Comparison of ENCODE assay signal across 8 cellular contexts in genomic region chr6:79946773-79947190, GRCh38. TPM values are rescaled to one million over a fixed set of nuclear protein-coding genes. Genes with fewer than 3 reads are reported as not detected.
DNase-seq lines count a peak whose midpoint lies in the region; ATAC-seq, FAIRE-seq and TF ChIP-seq lines count a peak whose summit lies in the region.

No MANE protein-coding gene starts in this region.

- H3K4me3 ChIP-seq in DND-41 (ENCODE audit: low read depth in 1 of 2, low read length in 2 of 2) (peak overlapping the region; percentile 36 to 83), NB4 (ENCODE audit: low read depth, low read length) (no peak overlapping the region), gastroesophageal sphincter (peak overlapping the region; percentile 75 to 77), neuronal stem cell (ENCODE audit: low read length in 2 of 2) (peak overlapping the region; percentile 88 to 94)

- H3K36me3 ChIP-seq in DND-41 (ENCODE audit: insufficient read depth, low read length) = peaks cover 22% of the 10 kb centered on the region
- no peaks in the 10 kb centered on the region for H3K36me3 ChIP-seq in gastroesophageal sphincter
- no peaks in the 10 kb centered on the region for H3K36me3 ChIP-seq in neuronal stem cell (replicated peaks in 1 of 2; ENCODE audit: control insufficient read depth in 2 of 2, insufficient read depth in 2 of 2, low read length in 2 of 2)

- ATAC-seq in DND-41 (ENCODE audit: insufficient read depth, low read depth) (peak; percentile 41), GM21576 (IDR thresholded peaks at IDR 0.05; ENCODE audit: unreplicated experiment) (peak; percentile 25), gastroesophageal sphincter (peak; percentile 44), HG03097 (IDR thresholded peaks at IDR 0.05; ENCODE audit: low FRiP score, unreplicated experiment) (no peak)

- H4K8ac ChIP-seq in neuronal stem cell (ENCODE audit: low read depth, low read length) = no peak overlapping the region

- H3K9ac ChIP-seq in DND-41 (ENCODE audit: low read depth, low read length) = peak overlapping the region; percentile 90
- H3K9ac ChIP-seq in neuronal stem cell (ENCODE audit: low read depth, low read length, poor library complexity) = peak overlapping the region; percentile 95

- H3K4ac ChIP-seq in neuronal stem cell (ENCODE audit: low read length) = no peak overlapping the region

- peaks cover 35% of the 10 kb centered on the region for H4K20me1 ChIP-seq in DND-41 (ENCODE audit: insufficient read depth, low read length)

- no peak for TF ChIP-seq EP300 in gastroesophageal sphincter (IDR thresholded peaks at IDR 0.05)

- H3K9me3 ChIP-seq in DND-41 (ENCODE audit: insufficient read depth, low read length, severe bottlenecking) (no peaks in the 10 kb centered on the region), gastroesophageal sphincter (no peaks in the 10 kb centered on the region), neuronal stem cell (replicated peaks in 1 of 2; ENCODE audit: control insufficient read depth in 2 of 2, insufficient read depth in 1 of 2, low read depth in 1 of 2, low read length in 2 of 2) (no peaks in the 10 kb centered on the region)

- H2AFZ ChIP-seq in DND-41 (ENCODE audit: low read depth, low read length) (peak overlapping the region; percentile 64), neuronal stem cell (ENCODE audit: low read length) (peak overlapping the region; percentile 97)

- peak overlapping the region; percentile 94 for H3K18ac ChIP-seq in neuronal stem cell (ENCODE audit: low read length)

- no peaks in the 10 kb centered on the region for H3K79me1 ChIP-seq in neuronal stem cell (ENCODE audit: low read depth, low read length)

- peak overlapping the region; percentile 81 for H3K23ac ChIP-seq in neuronal stem cell (ENCODE audit: low read depth, low read length, poor library complexity)

- H2BK15ac ChIP-seq in neuronal stem cell (ENCODE audit: low read length) = peak overlapping the region; percentile 21

- H3K4me2 ChIP-seq in DND-41 (ENCODE audit: insufficient read depth, low read length) = peak overlapping the region; percentile 75
- H3K4me2 ChIP-seq in neuronal stem cell (ENCODE audit: insufficient read depth, low read length, poor library complexity, severe bottlenecking) = peak overlapping the region; percentile 92

- no peak overlapping the region for H2BK120ac ChIP-seq in neuronal stem cell (ENCODE audit: low read depth, low read length)

- H3K4me1 ChIP-seq in DND-41 (ENCODE audit: insufficient read depth, low read length) (peaks cover 66% of the 10 kb centered on the region), gastroesophageal sphincter (peaks cover 5 to 30% (median 8%) of the 10 kb centered on the region in 3 donors), neuronal stem cell (ENCODE audit: control insufficient read depth in 2 of 2, insufficient read depth in 1 of 2, low read depth in 1 of 2, low read length in 2 of 2) (peaks cover 10 to 11% of the 10 kb centered on the region in 2 donors)

- H2AK5ac ChIP-seq in neuronal stem cell (ENCODE audit: low read depth, low read length) = no peak overlapping the region

- no peak for TF ChIP-seq POLR2A in NB4 (IDR thresholded peaks at IDR 0.05; ENCODE audit: extremely low read depth, insufficient read length)
- TF ChIP-seq POLR2A in gastroesophageal sphincter (IDR thresholded peaks at IDR 0.05) = no peak
- TF ChIP-seq POLR2A in H54 (IDR thresholded peaks at IDR 0.05; ENCODE audit: low read depth, low read length) = no peak

- no peak for FAIRE-seq in H54 (lab: Jason Lieb, UNC)

- peaks cover 54% of the 10 kb centered on the region for H3K79me2 ChIP-seq in DND-41 (ENCODE audit: insufficient read depth, low read length)

- TF ChIP-seq CTCF in DND-41 (IDR thresholded peaks at IDR 0.05; ENCODE audit: borderline replicate concordance, extremely low read depth, low read length, poor library complexity, severe bottlenecking) (no peak), NB4 (IDR thresholded peaks at IDR 0.05; ENCODE audit: low read depth, low read length) (no peak), gastroesophageal sphincter (IDR thresholded peaks at IDR 0.05) (no peak)

- H3K14ac ChIP-seq in neuronal stem cell (ENCODE audit: low read length) = no peak overlapping the region

- no peak overlapping the region for H4K91ac ChIP-seq in neuronal stem cell (ENCODE audit: low read depth, low read length, poor library complexity)

- H3K27me3 ChIP-seq in DND-41 (ENCODE audit: insufficient read depth, low read length, poor library complexity) = no peaks in the 10 kb centered on the region
- H3K27me3 ChIP-seq in gastroesophageal sphincter = no peaks in the 10 kb centered on the region
- H3K27me3 ChIP-seq in neuronal stem cell (ENCODE audit: control insufficient read depth in 3 of 3, insufficient read depth in 3 of 3, low read depth in 1 of 3, low read length in 3 of 3) = peaks cover 0 to 9% (median 3%) of the 10 kb centered on the region in 3 experiments

- DNase-seq in DND-41 = peak; percentile 61
- peak; percentile 15 for DNase-seq in NB4 (ENCODE audit: low read depth)
- peak; percentile 23 for DNase-seq in activated naive CD4-positive, alpha-beta T cell treated with Interleukin-2 at 50 U/mL for 16 hours
- DNase-seq in neuronal stem cell (ENCODE audit: low spot score) = peak; percentile 32
- DNase-seq in H54 (ENCODE audit: insufficient read length, low spot score) = no peak

- H2BK12ac ChIP-seq in neuronal stem cell (ENCODE audit: low read length) = no peak overlapping the region

- no peak overlapping the region for H2BK5ac ChIP-seq in neuronal stem cell (ENCODE audit: low read length)

- H3K27ac ChIP-seq in DND-41 (ENCODE audit: low read length) = peak overlapping the region; percentile 76
- peak overlapping the region in 2 of 4 donors; percentile 57 to 72 for H3K27ac ChIP-seq in gastroesophageal sphincter
- no peak overlapping the region for H3K27ac ChIP-seq in neuronal stem cell (replicated peaks; ENCODE audit: low read length)

- WGBS in gastroesophageal sphincter (ENCODE audit: low coverage in 1 of 2), 2 donors = 0% methylated on average over 2 to 6 of the region's 31 CpGs
- WGBS in neuronal stem cell (ENCODE audit: extremely low coverage in 2 of 2, insufficient read length in 2 of 2, insufficient replicate concordance in 1 of 2), 2 donors = no CpG with 5 or more reads among the region's 31 CpGs

RNA-seq across cellular contexts. Expression of gene ELOVL4, which starts 0.6 kb away (rescaled TPM):
- 1 to 10 TPM; 2.3 to 3.7 (median 2.8) TPM for total RNA-seq in gastroesophageal sphincter
- 11.6 TPM for polyA plus RNA-seq in neuronal stem cell (2013, experiment 1 of 2)
- 11.8 TPM for polyA plus RNA-seq in neuronal stem cell (2013, experiment 2 of 2)

RNA-seq across cellular contexts. Expression of gene TTK, which starts 57.7 kb away (rescaled TPM):
- under 1 TPM in 3 of 4 donors, not detected in 1; 0.19 to 0.32 (median 0.27) TPM for total RNA-seq in gastroesophageal sphincter
- 56.0 TPM for polyA plus RNA-seq in neuronal stem cell (2013, experiment 1 of 2)
- 56.5 TPM for polyA plus RNA-seq in neuronal stem cell (2013, experiment 2 of 2)
